In the genomic region with DNA sequence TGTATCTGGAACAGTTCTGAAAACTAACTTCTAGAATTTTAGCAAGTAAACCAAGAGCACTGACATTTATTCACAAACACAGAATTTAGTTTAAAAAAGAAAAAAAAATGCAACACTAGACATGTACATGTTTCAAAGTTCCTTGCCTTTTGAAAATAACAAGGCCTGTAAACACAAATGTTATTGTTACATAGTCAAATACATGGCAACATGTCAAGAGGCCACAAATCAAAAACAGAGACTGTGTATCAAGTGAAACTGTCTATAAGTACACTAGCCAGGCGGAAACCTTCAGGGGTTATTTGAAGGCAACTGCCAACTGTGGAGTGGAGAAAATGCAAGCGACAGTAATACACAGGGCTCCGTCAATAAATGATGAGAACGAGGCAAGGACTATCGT, we compare ENCODE assay signal across 15 cellular contexts.
DNase-seq lines count a peak whose midpoint lies in the region; ATAC-seq, FAIRE-seq and TF ChIP-seq lines count a peak whose summit lies in the region.
"Had no signal": no experiment of that assay in that cellular context is flagged by ENCODE, and none has a peak within 500 bp of the region (broad histone marks: within the 10 kb centered on the region; RNA-seq: fewer than 3 reads in every experiment).

No MANE protein-coding gene starts in this region.

- no peaks in the 10 kb centered on the region for H3K9me3 ChIP-seq in mammary epithelial cell (replicated peaks; ENCODE audit: insufficient read depth, low read length)
- H3K9me3 ChIP-seq in right lobe of liver = no peaks in the 10 kb centered on the region
- H3K9me3 ChIP-seq in stomach smooth muscle (ENCODE audit: control insufficient read depth in 2 of 2, low read length in 2 of 2) = no peaks in the 10 kb centered on the region
- no peaks in the 10 kb centered on the region for H3K9me3 ChIP-seq in endodermal cell (ENCODE audit: control insufficient read depth, low read length)
- H3K9me3 ChIP-seq: lower lobe of right lung, MG63 had no signal

- intact Hi-C loops in MCF 10A (cut with micrococcal nuclease) (no loop called here), mammary epithelial cell (cut with micrococcal nuclease) (no loop called here), right lobe of liver (cut with DNase I) (no loop called here)

- H3K36me3 ChIP-seq in mammary epithelial cell (ENCODE audit: insufficient read depth, low read length) (peaks cover 9% of the 10 kb centered on the region), right lobe of liver (peaks cover 0 to 29% (median 4%) of the 10 kb centered on the region in 4 donors), stomach smooth muscle (ENCODE audit: control insufficient read depth in 2 of 2, insufficient read depth in 2 of 2, low read length in 2 of 2) (peaks cover 25 to 29% of the 10 kb centered on the region in 2 donors), GM23338 (ENCODE audit: insufficient read depth) (0 out of 2 replicates have a peak, but pooled peaks cover 1% of the 10 kb centered on the region), endodermal cell (ENCODE audit: control insufficient read depth, insufficient read depth, low read length) (peaks cover 13% of the 10 kb centered on the region)

- H3K36me3 Mint-ChIP-seq in MCF 10A (ENCODE audit: insufficient read depth, unreplicated experiment) (peaks cover 40% of the 10 kb centered on the region), GM23338 (ENCODE audit: low read depth) (peaks cover 11% of the 10 kb centered on the region; the same call in 2 of the 3 replicates), endodermal cell (ENCODE audit: low read depth) (peaks cover 51% of the 10 kb centered on the region)
- H3K36me3 Mint-ChIP-seq in activated naive CD8-positive, alpha-beta T cell treated with anti-CD3 and anti-CD28 coated beads for 36 hours = peaks cover 83% of the 10 kb centered on the region

- H3K4me1 ChIP-seq in mammary epithelial cell (ENCODE audit: insufficient read depth, low read length) (peaks cover 38% of the 10 kb centered on the region), right lobe of liver (peaks cover 0 to 11% (median 3%) of the 10 kb centered on the region in 4 donors), stomach smooth muscle (ENCODE audit: control insufficient read depth, insufficient read depth, low read length) (peaks cover 42% of the 10 kb centered on the region), GM23338 (ENCODE audit: insufficient read depth) (peaks cover 27% of the 10 kb centered on the region), endodermal cell (ENCODE audit: control insufficient read depth, insufficient read depth, low read length) (no peaks in the 10 kb centered on the region)

- H3K4me2 ChIP-seq in mammary epithelial cell (ENCODE audit: insufficient read depth, low read depth, low read length) (no peak overlapping the region), GM23338 (no peak overlapping the region)

- in situ Hi-C loops in mammary epithelial cell (cut with MboI; ENCODE audit: low sequenced_read_pairs in 2 of 2) = no loop called here

- POLR2A ChIA-PET in MCF 10A (lab: Yijun Ruan, JAX) = no interaction called here

- no peak for FAIRE-seq in HTR-8/SVneo (lab: Jason Lieb, UNC)
- FAIRE-seq: endometrium had no signal

- H2AFZ ChIP-seq in mammary epithelial cell (ENCODE audit: low read depth, low read length) (no peak overlapping the region), GM23338 (no peak overlapping the region)
- H2AFZ ChIP-seq: GM23248 had no signal

- CTCF ChIA-PET in MCF 10A (lab: Yijun Ruan, JAX) (interaction anchor here (1.1 to 2.8 kb wide), 2 partner anchors 13 to 30 kb away, joined by 5 to 13 read pairs; no protein-coding TSS in a partner anchor), mammary epithelial cell (lab: Charles Lee; ENCODE audit: low non-redundant PET) (no interaction called here)

- H3K4me3 Mint-ChIP-seq in MCF 10A (ENCODE audit: unreplicated experiment) (no peak overlapping the region), GM23338 (no peak overlapping the region), endodermal cell (no peak overlapping the region)
- H3K4me3 Mint-ChIP-seq in activated naive CD8-positive, alpha-beta T cell treated with anti-CD3 and anti-CD28 coated beads for 36 hours = no peak overlapping the region
- H3K4me3 Mint-ChIP-seq: brain had no signal

- H3K27ac Mint-ChIP-seq in MCF 10A (ENCODE audit: low read depth, unreplicated experiment) (peak overlapping the region; percentile 29), GM23338 (no peak overlapping the region), endodermal cell (no peak overlapping the region)
- H3K27ac Mint-ChIP-seq in activated naive CD8-positive, alpha-beta T cell treated with anti-CD3 and anti-CD28 coated beads for 36 hours = peak overlapping the region; percentile 75

- ATAC-seq in right lobe of liver (peak; percentile 63 to 75 (median 70)), GM23338 (no peak)
- ATAC-seq: lower lobe of right lung had no signal

- H3K9me3 Mint-ChIP-seq in MCF 10A (ENCODE audit: unreplicated experiment) (no peaks in the 10 kb centered on the region), GM23338 (no peaks in the 10 kb centered on the region), endodermal cell (no peaks in the 10 kb centered on the region)
- H3K9me3 Mint-ChIP-seq in activated naive CD8-positive, alpha-beta T cell treated with anti-CD3 and anti-CD28 coated beads for 36 hours = peaks cover 2% of the 10 kb centered on the region
- H3K9me3 Mint-ChIP-seq: brain had no signal

- H3K27me3 ChIP-seq in mammary epithelial cell (ENCODE audit: insufficient read depth, low read length) = no peaks in the 10 kb centered on the region
- H3K27me3 ChIP-seq in right lobe of liver = no peaks in the 10 kb centered on the region
- no peaks in the 10 kb centered on the region for H3K27me3 ChIP-seq in stomach smooth muscle (ENCODE audit: control insufficient read depth in 1 of 2, insufficient read depth in 2 of 2, low read length in 2 of 2)
- H3K27me3 ChIP-seq in GM23338 (ENCODE audit: insufficient read depth) = no peaks in the 10 kb centered on the region
- no peaks in the 10 kb centered on the region for H3K27me3 ChIP-seq in endodermal cell (ENCODE audit: control insufficient read depth, insufficient read depth, low read length, poor library complexity, severe bottlenecking)
- H3K27me3 ChIP-seq: MG63 had no signal

- no TSS peak for BruUV-seq in MCF 10A (replicated peaks; lab: Mats Ljungman, UMichigan)
- no TSS peak for BruUV-seq in mammary epithelial cell (replicated peaks; lab: Mats Ljungman, UMichigan)

- DNase-seq in MCF 10A (ENCODE audit: unreplicated experiment) = no peak
- no peak for DNase-seq in mammary epithelial cell
- no peak for DNase-seq in activated naive CD8-positive, alpha-beta T cell treated with anti-CD3 and anti-CD28 coated beads for 36 hours
- no peak for DNase-seq in right lobe of liver
- DNase-seq in GM23338 (ENCODE audit: low spot score) = no peak
- DNase-seq in endodermal cell = no peak
- DNase-seq in HTR-8/SVneo (ENCODE audit: insufficient read length, low spot score) = no peak
- DNase-seq: head of caudate nucleus, lower lobe of right lung, NCI-H2171 treated with DMSO at 0.1 percent for 48 hours had no signal

- 97% methylated on average over 5 of the region's 5 CpGs for WGBS in mammary epithelial cell (ENCODE audit: low coverage, missing lambda C conversion rate)
- WGBS in right lobe of liver (ENCODE audit: insufficient coverage, low coverage, low lambda C conversion rate, missing lambda C conversion rate) = 56% methylated on average over 5 of the region's 5 CpGs
- 94 to 96% methylated on average over 5 of the region's 5 CpGs for WGBS in endodermal cell (ENCODE audit: insufficient coverage in 1 of 2, insufficient read length in 1 of 2), 2 experiments

- H3K9ac ChIP-seq in mammary epithelial cell (ENCODE audit: insufficient read depth, low read length) (no peak overlapping the region), stomach smooth muscle (ENCODE audit: low read length in 2 of 2) (no peak overlapping the region), endodermal cell (ENCODE audit: extremely low read depth, low read length, poor library complexity, severe bottlenecking) (no peak overlapping the region)
- H3K9ac ChIP-seq: GM23248 had no signal

- TF ChIP-seq CTCF in MCF 10A (IDR thresholded peaks at IDR 0.05; ENCODE audit: unreplicated experiment) (no peak), mammary epithelial cell (conservative IDR thresholded peaks at IDR 0.05 in 1 of 2, IDR thresholded peaks at IDR 0.05 in 1 of 2; ENCODE audit: extremely low read depth in 1 of 2, insufficient read depth in 1 of 2, low read depth in 1 of 2, low read length in 2 of 2) (no peak), right lobe of liver (IDR thresholded peaks at IDR 0.05) (no peak), GM23338 (conservative IDR thresholded peaks at IDR 0.05; ENCODE audit: low read depth in 2 of 2) (no peak), endodermal cell (conservative IDR thresholded peaks at IDR 0.05) (no peak)

- H3K27ac ChIP-seq in mammary epithelial cell (ENCODE audit: insufficient read depth, low read depth, low read length) (no peak overlapping the region), right lobe of liver (peak overlapping the region in 1 of 3 donors; percentile 12), stomach smooth muscle (ENCODE audit: low read length) (peak overlapping the region; percentile 32), GM23338 (ENCODE audit: low read depth) (no peak overlapping the region), endodermal cell (ENCODE audit: low read depth, low read length) (no peak overlapping the region)
- H3K27ac ChIP-seq: GM23248, lower lobe of right lung had no signal

- no peaks in the 10 kb centered on the region for H3K9me2 ChIP-seq in GM23338 (ENCODE audit: insufficient read depth)

- H3F3A ChIP-seq in GM23338 (replicated peaks; ENCODE audit: low read depth) = no peaks in the 10 kb centered on the region

- no peaks in the 10 kb centered on the region for H3K27me3 Mint-ChIP-seq in MCF 10A (ENCODE audit: insufficient read depth, unreplicated experiment)
- H3K27me3 Mint-ChIP-seq in activated naive CD8-positive, alpha-beta T cell treated with anti-CD3 and anti-CD28 coated beads for 36 hours = no peaks in the 10 kb centered on the region
- H3K27me3 Mint-ChIP-seq in GM23338 (ENCODE audit: insufficient read depth, low read depth, poor library complexity) = peaks cover 7% of the 10 kb centered on the region
- H3K27me3 Mint-ChIP-seq in endodermal cell (ENCODE audit: insufficient read depth) = no peaks in the 10 kb centered on the region

- H4K20me1 ChIP-seq in mammary epithelial cell (ENCODE audit: insufficient read depth, low read length) (no peaks in the 10 kb centered on the region), GM23338 (replicated peaks; ENCODE audit: insufficient read depth) (no peaks in the 10 kb centered on the region)

- dilution Hi-C loops in mammary epithelial cell (cut with HindIII; ENCODE audit: low sequenced_read_pairs) = no loop called here

- no peak overlapping the region for H3K4me3 ChIP-seq in mammary epithelial cell (replicated peaks in 1 of 3; ENCODE audit: insufficient read depth in 1 of 3, low read depth in 2 of 3, low read length in 3 of 3)
- no peak overlapping the region for H3K4me3 ChIP-seq in right lobe of liver
- H3K4me3 ChIP-seq in stomach smooth muscle (ENCODE audit: low read length in 2 of 2) = no peak overlapping the region
- no peak overlapping the region for H3K4me3 ChIP-seq in GM23338
- no peak overlapping the region for H3K4me3 ChIP-seq in endodermal cell (ENCODE audit: low read length)
- H3K4me3 ChIP-seq: GM23248, lower lobe of right lung, MG63 had no signal

- TF ChIP-seq POLR2A in right lobe of liver (IDR thresholded peaks at IDR 0.05) = no peak

- H3K4me1 Mint-ChIP-seq in MCF 10A (ENCODE audit: insufficient read depth, unreplicated experiment) (peaks cover 13% of the 10 kb centered on the region), GM23338 (peaks cover 42% of the 10 kb centered on the region), endodermal cell (peaks cover 24% of the 10 kb centered on the region)
- H3K4me1 Mint-ChIP-seq in activated naive CD8-positive, alpha-beta T cell treated with anti-CD3 and anti-CD28 coated beads for 36 hours = peaks cover 82% of the 10 kb centered on the region

- H3K79me2 ChIP-seq in mammary epithelial cell (ENCODE audit: insufficient read depth, low read length) (peaks cover 62% of the 10 kb centered on the region), GM23338 (replicated peaks; ENCODE audit: insufficient read depth) (no peaks in the 10 kb centered on the region)

Comparison
In these comparisons a context has a peak if more than half of its experiments do, and no peak if none do; other contexts are left out.
1. H3K27ac Mint-ChIP-seq: peak in MCF 10A (single experiment) and activated naive CD8-positive, alpha-beta T cell treated with anti-CD3 and anti-CD28 coated beads for 36 hours (single experiment); none in GM23338 (single experiment) and endodermal cell (single experiment).